In genomic region chr3:137332296-137332695, GRCh38 we compare ENCODE assay signal across 20 cellular contexts.
DNase-seq lines count a peak whose midpoint lies in the region; ATAC-seq and TF ChIP-seq lines count a peak whose summit lies in the region.
"Had no signal": no experiment of that assay in that cellular context is flagged by ENCODE, and none has a peak within 500 bp of the region (broad histone marks: within the 10 kb centered on the region; RNA-seq: fewer than 3 reads in every experiment).

No MANE protein-coding gene starts in this region.

- H3K27ac ChIP-seq in upper lobe of left lung (no peak overlapping the region), gastroesophageal sphincter (no peak overlapping the region), spleen (no peak overlapping the region)
- H3K27ac ChIP-seq: A549, HL-60, SJSA1 had no signal

- intact Hi-C loops in spleen (cut with DNase I; ENCODE audit: low total_unique reads) = no loop called here

- no peak for TF ChIP-seq EP300 in upper lobe of left lung (IDR thresholded peaks at IDR 0.05)
- no peak for TF ChIP-seq EP300 in gastroesophageal sphincter (IDR thresholded peaks at IDR 0.05)

- ATAC-seq in GM18868 (IDR thresholded peaks at IDR 0.05; ENCODE audit: unreplicated experiment) (peak; percentile 77), HG02852 (IDR thresholded peaks at IDR 0.05; ENCODE audit: unreplicated experiment) (peak; percentile 49), upper lobe of left lung (ENCODE audit: low FRiP score in 2 of 2) (no peak), gastroesophageal sphincter (no peak)
- ATAC-seq: A549 had no signal

- DNase-seq in GM12865 (ENCODE audit: low read depth) = peak; percentile 79
- peak; percentile 45 for DNase-seq in Jurkat, Clone E6-1 (ENCODE audit: low read depth, low spot score)
- DNase-seq in upper lobe of left lung = no peak
- no peak for DNase-seq in spleen
- DNase-seq in NCI-H1105 treated with DMSO at 0.1 percent for 48 hours (lab: John Stamatoyannopoulos, UW) = no peak
- DNase-seq: C1 segment of cervical spinal cord, DMS 273 treated with DMSO at 0.1 percent for 48 hours, GDM1, HCEC 1CT, KBM-7, MV-4-11, NCI-H1417 treated with DMSO at 0.1 percent for 48 hours, NCI-H2081, NCI-H510A treated with DMSO at 0.1 percent for 48 hours had no signal

- H3K9me3 ChIP-seq in upper lobe of left lung = no peaks in the 10 kb centered on the region
- no peaks in the 10 kb centered on the region for H3K9me3 ChIP-seq in gastroesophageal sphincter
- peaks cover 0 to 22% (median 2%) of the 10 kb centered on the region in 8 donors for H3K9me3 ChIP-seq in spleen
- H3K9me3 ChIP-seq: A549, SJSA1 had no signal

- TF ChIP-seq POLR2A in upper lobe of left lung (IDR thresholded peaks at IDR 0.05) = no peak
- no peak for TF ChIP-seq POLR2A in gastroesophageal sphincter (IDR thresholded peaks at IDR 0.05)
- no peak for TF ChIP-seq POLR2A in spleen (IDR thresholded peaks at IDR 0.05)

- H3K36me3 ChIP-seq in upper lobe of left lung = no peaks in the 10 kb centered on the region
- H3K36me3 ChIP-seq in gastroesophageal sphincter = no peaks in the 10 kb centered on the region
- no peaks in the 10 kb centered on the region for H3K36me3 ChIP-seq in spleen
- H3K36me3 ChIP-seq: SJSA1 had no signal

- 70 to 73% methylated on average over 2 of the region's 2 CpGs for WGBS in upper lobe of left lung, 2 donors
- WGBS in gastroesophageal sphincter (ENCODE audit: low coverage in 1 of 2), 2 donors = 60% methylated on average over 1 of the region's 2 CpGs; no CpG with 5 or more reads in 1 of the 2 donors
- 47 to 95% (median 82%) methylated on average over 2 of the region's 2 CpGs for WGBS in spleen, 5 donors

- no peak overlapping the region for H3K4me3 ChIP-seq in GM12865 (ENCODE audit: low read depth, low read length)
- no peak overlapping the region for H3K4me3 ChIP-seq in Jurkat, Clone E6-1 (ENCODE audit: low read length)
- H3K4me3 ChIP-seq in upper lobe of left lung = no peak overlapping the region
- no peak overlapping the region for H3K4me3 ChIP-seq in gastroesophageal sphincter
- no peak overlapping the region for H3K4me3 ChIP-seq in spleen
- H3K4me3 ChIP-seq: A549, SJSA1 had no signal

- H3K27me3 ChIP-seq in upper lobe of left lung = no peaks in the 10 kb centered on the region
- H3K27me3 ChIP-seq in gastroesophageal sphincter = no peaks in the 10 kb centered on the region
- no peaks in the 10 kb centered on the region for H3K27me3 ChIP-seq in spleen (replicated peaks in 1 of 7)
- H3K27me3 ChIP-seq: SJSA1 had no signal

- no peaks in the 10 kb centered on the region for H3K4me1 ChIP-seq in upper lobe of left lung
- H3K4me1 ChIP-seq in gastroesophageal sphincter = no peaks in the 10 kb centered on the region
- no peaks in the 10 kb centered on the region for H3K4me1 ChIP-seq in spleen
- H3K4me1 ChIP-seq: A549, SJSA1 had no signal

- TF ChIP-seq CTCF in GM12865 (IDR thresholded peaks at IDR 0.05; ENCODE audit: insufficient read depth, low read depth, low read length, missing control alignments) (no peak), upper lobe of left lung (IDR thresholded peaks at IDR 0.05) (no peak), gastroesophageal sphincter (IDR thresholded peaks at IDR 0.05) (no peak), spleen (IDR thresholded peaks at IDR 0.05 in 8 of 11, conservative IDR thresholded peaks at IDR 0.05 in 3 of 11) (no peak)

Comparison
In these comparisons a context has a peak if more than half of its experiments do, and no peak if none do; other contexts are left out.
1. DNase-seq: peak in GM12865 (single experiment) and Jurkat, Clone E6-1 (single experiment); none in upper lobe of left lung (0 of 2), spleen (single experiment) and NCI-H1105 treated with DMSO at 0.1 percent for 48 hours (single experiment).
2. ATAC-seq: peak in GM18868 (single experiment) and HG02852 (single experiment); none in upper lobe of left lung (0 of 2) and gastroesophageal sphincter (single experiment).